ENCODE assay signal across 14 cellular contexts in genomic region chr3:8318002-8318649, GRCh38.
DNase-seq lines count a peak whose midpoint lies in the region; ATAC-seq and TF ChIP-seq lines count a peak whose summit lies in the region.
"Had no signal": no experiment of that assay in that cellular context is flagged by ENCODE, and none has a peak within 500 bp of the region (broad histone marks: within the 10 kb centered on the region; RNA-seq: fewer than 3 reads in every experiment).

No MANE protein-coding gene starts in this region.

- no peaks in the 10 kb centered on the region for H3K9me3 ChIP-seq in MG63
- H3K9me3 ChIP-seq: adrenal gland, tibial nerve had no signal

- DNase-seq in NCI-H526 (lab: John Stamatoyannopoulos, UW) (peak; percentile 38 to 47), NCI-H526 treated with DMSO at 0.1 percent for 48 hours (lab: John Stamatoyannopoulos, UW) (no peak), MG63 (peak; percentile 2), choroid plexus epithelial cell (ENCODE audit: low read depth) (peak; percentile 19), renal cortical epithelial cell (ENCODE audit: low read depth) (peak; percentile 44)
- DNase-seq in stimulated activated naive CD4-positive, alpha-beta T cell treated with Interleukin-2 at 50 U/mL for 16 hours (lab: John Stamatoyannopoulos, UW): no peak
- no peak for DNase-seq in activated CD4-positive, CD25-positive, alpha-beta regulatory T cell treated with anti-CD3 and anti-CD28 coated beads, Interleukin-2, amount 50 U/mL, for 72 hours
- DNase-seq: activated CD4-positive, alpha-beta T cell treated with anti-CD3 and anti-CD28 coated beads, Interleukin-2, amount 10 ng/mL, durations not matched to agents 7 days and 5 days; activated T-cell treated with anti-CD3 and anti-CD28 coated beads, Interleukin-2, amount 50 U/mL, for 4 hours; adrenal gland; DMS79 treated with DMSO at 0.1 percent for 48 hours; NCI-H187 treated with DMSO at 0.1 percent for 48 hours had no signal

- no peaks in the 10 kb centered on the region for H3K36me3 ChIP-seq in MG63
- H3K36me3 ChIP-seq: adrenal gland, tibial nerve had no signal

- no peak for ATAC-seq in GM18907 (IDR thresholded peaks at IDR 0.05; ENCODE audit: unreplicated experiment)
- ATAC-seq: activated T-cell treated with anti-CD3 and anti-CD28 coated beads, Interleukin-2, amount 50 U/mL, for 4 hours had no signal

- TF ChIP-seq CTCF in choroid plexus epithelial cell (conservative IDR thresholded peaks at IDR 0.05; ENCODE audit: low read depth, low read length): no peak

- no peaks in the 10 kb centered on the region for H3K27me3 ChIP-seq in MG63
- H3K27me3 ChIP-seq: adrenal gland, tibial nerve had no signal

- H3K4me3 ChIP-seq in MG63: no peak overlapping the region
- no peak overlapping the region for H3K4me3 ChIP-seq in choroid plexus epithelial cell (ENCODE audit: low read depth, low read length)
- H3K4me3 ChIP-seq: adrenal gland, tibial nerve had no signal

Comparison
In these comparisons a context has a peak if more than half of its experiments do, and no peak if none do; other contexts are left out.
1. DNase-seq: peak in NCI-H526 (2 of 2), MG63 (single experiment), choroid plexus epithelial cell (single experiment) and renal cortical epithelial cell (single experiment); none in NCI-H526 treated with DMSO at 0.1 percent for 48 hours (single experiment), stimulated activated naive CD4-positive, alpha-beta T cell treated with Interleukin-2 at 50 U/mL for 16 hours (single experiment) and activated CD4-positive, CD25-positive, alpha-beta regulatory T cell treated with anti-CD3 and anti-CD28 coated beads, Interleukin-2, amount 50 U/mL, for 72 hours (single experiment).